ENCODE assay signal across 21 cellular contexts in the genomic region with DNA sequence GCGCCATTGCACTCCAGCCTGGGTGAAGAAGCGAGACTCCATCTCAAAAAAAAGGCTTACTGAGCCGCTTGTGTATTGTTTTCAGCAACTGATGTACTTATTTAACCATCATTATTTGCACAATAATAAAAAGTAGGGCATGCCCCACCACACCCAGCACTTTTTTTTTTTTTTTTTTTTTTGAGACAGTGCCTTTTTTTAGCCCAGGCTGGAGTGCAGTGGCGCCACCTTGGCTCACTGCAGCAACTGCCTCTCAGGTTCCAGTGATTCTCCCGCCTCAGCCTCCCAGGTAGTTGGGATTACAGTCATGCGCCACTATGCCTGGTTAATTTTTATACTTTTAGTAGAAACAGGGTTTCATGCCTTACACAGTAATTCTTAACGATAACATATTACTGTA. TPM values are rescaled to one million over a fixed set of nuclear protein-coding genes. Genes with fewer than 3 reads are reported as not detected.
A peak's percentile ranks its signal among the peaks of the same experiment; 100 is the strongest.
DNase-seq lines count a peak whose midpoint lies in the region; ATAC-seq, FAIRE-seq and TF ChIP-seq lines count a peak whose summit lies in the region.
"Had no signal": no experiment of that assay in that cellular context is flagged by ENCODE, and none has a peak within 500 bp of the region (broad histone marks: within the 10 kb centered on the region; RNA-seq: fewer than 3 reads in every experiment).

No MANE protein-coding gene starts in this region.

- intact Hi-C loops in K562 (cut with micrococcal nuclease): no loop called here
- intact Hi-C loops in mucosa of descending colon (cut with DNase I, micrococcal nuclease): no loop called here

- DNase-seq in NCI-H748 (lab: John Stamatoyannopoulos, UW; ENCODE audit: unreplicated experiment): peak; percentile 32
- no peak for DNase-seq in NCI-H748 treated with DMSO at 0.1 percent for 48 hours (lab: John Stamatoyannopoulos, UW)
- DNase-seq in K562 (ENCODE audit: extremely low read depth in 1 of 4, low spot score in 3 of 4): peak in 1 of 4 experiments; percentile 41
- peak in 1 of 3 donors; percentile 42 for DNase-seq in mucosa of descending colon
- DNase-seq in T-helper 2 cell: no peak
- DNase-seq in activated effector memory CD4-positive, alpha-beta T cell treated with anti-CD3 and anti-CD28 coated beads, Interleukin-2, amount 50 U/mL, for 16 hours: no peak
- DNase-seq in NCI-H1417 treated with DMSO at 0.1 percent for 48 hours (lab: John Stamatoyannopoulos, UW): no peak
- DNase-seq: activated CD4-positive, CD25-positive, alpha-beta regulatory T cell treated with anti-CD3 and anti-CD28 coated beads, Interleukin-2, amount 50 U/mL, for 72 hours; activated CD8-positive, alpha-beta memory T cell treated with anti-CD3 and anti-CD28 coated beads, Interleukin-2, amount 50 U/mL, for 4 hours; caudate nucleus; H7; head of caudate nucleus; islet precursor cell; MV-4-11; NCI-H226; OCI-M1; stomach; SW 1271 had no signal

- H3K4me3 ChIP-seq in K562: no peak overlapping the region
- no peak overlapping the region for H3K4me3 ChIP-seq in mucosa of descending colon
- H3K4me3 ChIP-seq: pancreas, stomach had no signal

- H3K4me1 ChIP-seq in K562 (replicated peaks in 1 of 2; ENCODE audit: control insufficient read depth in 2 of 2, insufficient read depth in 2 of 2, low read length in 2 of 2): peaks cover 0 to 3% of the 10 kb centered on the region in 2 experiments; a peak in 2 of 5 replicates
- H3K4me1 ChIP-seq in mucosa of descending colon (ENCODE audit: low read depth): no peaks in the 10 kb centered on the region
- H3K4me1 ChIP-seq: pancreas, stomach had no signal

- TF ChIP-seq RAD21 in K562 (CRISPR knock-in tag; conservative IDR thresholded peaks at IDR 0.05 in 1 of 2, IDR thresholded peaks at IDR 0.05 in 1 of 2): no peak

- peak; percentile 36; the same call in 1 of the 2 replicates for TF ChIP-seq CTCF in LNCAP (IDR thresholded peaks at IDR 0.05)
- TF ChIP-seq CTCF in K562 (IDR thresholded peaks at IDR 0.05 in 2 of 3, conservative IDR thresholded peaks at IDR 0.05 in 1 of 3; ENCODE audit: insufficient read depth in 2 of 3, low read depth in 1 of 3, low read length in 3 of 3): peak in 2 of 3 experiments; percentile 40 to 47; a peak in 5 of 6 replicates
- no peak for TF ChIP-seq CTCF in mucosa of descending colon (IDR thresholded peaks at IDR 0.05)

- POLR2A ChIA-PET in K562 (lab: Yijun Ruan, JAX): interaction anchor here (0.9 to 3.5 kb wide), 4 partner anchors 11 to 40 kb away, joined by 3 to 17 read pairs (median 4); no protein-coding TSS in a partner anchor

- FAIRE-seq in K562 (lab: Jason Lieb, UNC): peak; percentile 37
- FAIRE-seq: D721Med, pancreas had no signal

- H2AFZ ChIP-seq in K562 (ENCODE audit: low read depth, low read length): no peak overlapping the region

- TF ChIP-seq POLR2A in K562 (conservative IDR thresholded peaks at IDR 0.05): no peak

- no peaks in the 10 kb centered on the region for H3K79me2 ChIP-seq in K562 (ENCODE audit: control insufficient read depth, insufficient read depth, low read length)

- CTCF ChIA-PET in K562 (lab: Yijun Ruan, JAX; ENCODE audit: low intra/inter-chr PET ratio): no interaction called here

- peak; percentile 37 for ATAC-seq in K562
- peak; percentile 63 for ATAC-seq in mucosa of descending colon
- ATAC-seq: pancreas had no signal

- H3K9me3 ChIP-seq in K562 (replicated peaks; ENCODE audit: control insufficient read depth, insufficient read depth, low read depth, low read length): no peaks in the 10 kb centered on the region
- no peaks in the 10 kb centered on the region for H3K9me3 ChIP-seq in mucosa of descending colon
- H3K9me3 ChIP-seq: pancreas, stomach had no signal

- no TSS peak for BruUV-seq in K562 (replicated peaks; lab: Mats Ljungman, UMichigan)

- no peak overlapping the region for H3K9ac ChIP-seq in K562 (ENCODE audit: insufficient read depth in 1 of 2, low read depth in 2 of 2, low read length in 2 of 2)

- in situ Hi-C loops in K562 (cut with MboI): no loop called here

- WGBS in K562 (ENCODE audit: insufficient coverage, low coverage, missing lambda C conversion rate): 85% methylated on average over 7 of the region's 7 CpGs

- no peaks in the 10 kb centered on the region for H3K27me3 ChIP-seq in K562 (ENCODE audit: control insufficient read depth in 2 of 2, insufficient read depth in 2 of 2, low read length in 2 of 2)
- H3K27me3 ChIP-seq: pancreas, stomach had no signal

- H3K4me2 ChIP-seq in K562 (ENCODE audit: insufficient read depth, low read length): no peak overlapping the region

- H3K27ac ChIP-seq in K562 (ENCODE audit: extremely low read depth, low read depth, low read length): no peak overlapping the region
- H3K27ac ChIP-seq: pancreas, stomach had no signal

- H4K20me1 ChIP-seq in K562 (replicated peaks; ENCODE audit: control insufficient read depth, insufficient read depth, low read length): no peaks in the 10 kb centered on the region

- no peak for TF ChIP-seq EP300 in K562 (IDR thresholded peaks at IDR 0.05; ENCODE audit: low read length)

- H3K36me3 ChIP-seq in K562 (ENCODE audit: control insufficient read depth, insufficient read depth, low read length): peaks cover 40% of the 10 kb centered on the region
- H3K36me3 ChIP-seq in mucosa of descending colon (ENCODE audit: low read depth): no peaks in the 10 kb centered on the region
- H3K36me3 ChIP-seq: pancreas had no signal

- no peaks in the 10 kb centered on the region for H3K9me1 ChIP-seq in K562 (ENCODE audit: control insufficient read depth, insufficient read depth, low read length)

RNA-seq across cellular contexts. Expression of a gene that starts 12.2 kb away (rescaled TPM):
- total RNA-seq in K562 (2011; cell fraction: chromatin; rRNA removed; ENCODE audit: low replicate concordance): 106 and 133 TPM in 2 replicates
- 72.0 and 74.4 TPM in 2 replicates for total RNA-seq in K562 (2011; cell fraction: nucleolus; rRNA removed)
- total RNA-seq in K562 (2011; cell fraction: nucleoplasm; rRNA removed): 84.0 and 108 TPM in 2 replicates
- total RNA-seq in K562 (2014; rRNA removed): 34.9 and 35.1 TPM in 2 replicates
- 46.3 and 56.8 TPM in 2 replicates for total RNA-seq in K562 (2014; rRNA removed; fragmentation: Illumina TruSeq; extraction: Trizol)
- 30.4 and 36.0 TPM in 2 replicates for total RNA-seq in K562 (2015; rRNA removed; fragmentation: Illumina TruSeq; extraction: Trizol)
- total RNA-seq in K562 (2021): 47.9 and 48.8 TPM in 2 replicates
- 55.3 and 66.7 TPM in 2 replicates for polyA plus RNA-seq in K562 (2011; rRNA removed)
- polyA plus RNA-seq in K562 (2011; cell fraction: cytosol; rRNA removed): 40.1 and 42.6 TPM in 2 replicates
- 59.0 and 59.1 TPM in 2 replicates for polyA plus RNA-seq in K562 (2011; cell fraction: nucleus; rRNA removed)
- 54.5 and 69.7 TPM in 2 replicates for polyA plus RNA-seq in K562 (2012)
- polyA plus RNA-seq in K562 (2014; fragmentation: Illumina TruSeq; extraction: Trizol): 43.9 and 46.0 TPM in 2 replicates
- 100 to 1,000 TPM in 1 of 2 experiments, 10 to 100 TPM in 1; 99.0 to 110 TPM for polyA plus RNA-seq in K562 (2014; fragmentation: Nextera tagmentation; extraction: Ambion mirVana)
- polyA plus RNA-seq in K562 (2014; rRNA removed): 38.0 and 41.8 TPM in 2 replicates
- 33.9 and 37.3 TPM in 2 replicates for polyA minus RNA-seq in K562 (2011; rRNA and poly(A)+ RNA removed)
- polyA minus RNA-seq in K562 (2011; cell fraction: cytosol; rRNA and poly(A)+ RNA removed): 9.9 and 14.7 TPM in 2 replicates
- 14.0 and 30.0 TPM in 2 replicates for polyA minus RNA-seq in K562 (2011; cell fraction: nucleus; rRNA and poly(A)+ RNA removed)
- total RNA-seq in mucosa of descending colon: 10 to 100 TPM; 13.1 to 20.9 (median 16.0) TPM

RNA-seq across cellular contexts. Expression of a gene that starts 34.8 kb away (rescaled TPM):
- 64.6 and 140 TPM in 2 replicates for total RNA-seq in K562 (2011; cell fraction: chromatin; rRNA removed; ENCODE audit: low replicate concordance)
- 103 and 112 TPM in 2 replicates for total RNA-seq in K562 (2011; cell fraction: nucleolus; rRNA removed)
- 79.6 and 82.3 TPM in 2 replicates for total RNA-seq in K562 (2011; cell fraction: nucleoplasm; rRNA removed)
- total RNA-seq in K562 (2014; rRNA removed) (106 and 126 TPM in 2 replicates), K562 (2014; rRNA removed; fragmentation: Illumina TruSeq; extraction: Trizol) (96.5 and 107 TPM in 2 replicates), K562 (2015; rRNA removed; fragmentation: Illumina TruSeq; extraction: Trizol) (134 and 139 TPM in 2 replicates), K562 (2021) (126 and 149 TPM in 2 replicates), mucosa of descending colon (10 to 100 TPM; 23.0 to 34.3 (median 25.3) TPM)
- polyA plus RNA-seq in K562 (2011; rRNA removed) (93.5 and 118 TPM in 2 replicates), K562 (2014; fragmentation: Illumina TruSeq; extraction: Trizol) (187 and 202 TPM in 2 replicates), K562 (2014; fragmentation: Nextera tagmentation; extraction: Ambion mirVana) (10 to 100 TPM; 16.4 to 28.1 TPM), K562 (2014; rRNA removed) (142 TPM in 2 replicates)
- polyA plus RNA-seq in K562 (2011; cell fraction: cytosol; rRNA removed): 87.8 and 89.2 TPM in 2 replicates
- 78.2 and 92.8 TPM in 2 replicates for polyA plus RNA-seq in K562 (2011; cell fraction: nucleus; rRNA removed)
- 94.3 and 129 TPM in 2 replicates for polyA plus RNA-seq in K562 (2012)
- polyA minus RNA-seq in K562 (2011; rRNA and poly(A)+ RNA removed): 102 and 113 TPM in 2 replicates
- 61.3 and 61.4 TPM in 2 replicates for polyA minus RNA-seq in K562 (2011; cell fraction: cytosol; rRNA and poly(A)+ RNA removed)
- 26.4 and 52.8 TPM in 2 replicates for polyA minus RNA-seq in K562 (2011; cell fraction: nucleus; rRNA and poly(A)+ RNA removed)

RNA-seq across cellular contexts. Expression of a gene that starts 51.4 kb away (rescaled TPM):
- not detected in 2 replicates for total RNA-seq in K562 (2011; cell fraction: chromatin; rRNA removed; ENCODE audit: low replicate concordance)
- not detected in 2 replicates for total RNA-seq in K562 (2011; cell fraction: nucleolus; rRNA removed)
- total RNA-seq in K562 (2011; cell fraction: nucleoplasm; rRNA removed): not detected in 2 replicates
- total RNA-seq in K562 (2014; rRNA removed): 0.14 TPM in 1 of 2 replicates, not detected in the other
- not detected in 2 replicates for total RNA-seq in K562 (2014; rRNA removed; fragmentation: Illumina TruSeq; extraction: Trizol)
- total RNA-seq in K562 (2015; rRNA removed; fragmentation: Illumina TruSeq; extraction: Trizol): 0.07 and 0.15 TPM in 2 replicates
- not detected in 2 replicates for total RNA-seq in K562 (2021)
- 0.12 TPM in 1 of 2 replicates, not detected in the other for polyA plus RNA-seq in K562 (2011; rRNA removed)
- 0.15 and 0.24 TPM in 2 replicates for polyA plus RNA-seq in K562 (2011; cell fraction: cytosol; rRNA removed)
- polyA plus RNA-seq in K562 (2011; cell fraction: nucleus; rRNA removed): 0.20 TPM in 1 of 2 replicates, not detected in the other
- polyA plus RNA-seq in K562 (2012): 0.14 and 0.18 TPM in 2 replicates
- not detected in 2 replicates for polyA plus RNA-seq in K562 (2014; fragmentation: Illumina TruSeq; extraction: Trizol)
- not detected for polyA plus RNA-seq in K562 (2014; fragmentation: Nextera tagmentation; extraction: Ambion mirVana)
- polyA plus RNA-seq in K562 (2014; rRNA removed): 0.05 and 0.12 TPM in 2 replicates
- not detected in 2 replicates for polyA minus RNA-seq in K562 (2011; rRNA and poly(A)+ RNA removed)
- polyA minus RNA-seq in K562 (2011; cell fraction: cytosol; rRNA and poly(A)+ RNA removed): not detected in 2 replicates
- not detected in 2 replicates for polyA minus RNA-seq in K562 (2011; cell fraction: nucleus; rRNA and poly(A)+ RNA removed)
- total RNA-seq in mucosa of descending colon: 1 to 10 TPM; 3.5 to 5.9 (median 3.8) TPM
